In genomic region chr11:113363406-113363805, GRCh38 we compare ENCODE assay signal across 15 cellular contexts. TPM values are rescaled to one million over a fixed set of nuclear protein-coding genes. Genes with fewer than 3 reads are reported as not detected.
"Had no signal": no experiment of that assay in that cellular context is flagged by ENCODE, and none has a peak within 500 bp of the region (broad histone marks: within the 10 kb centered on the region; RNA-seq: fewer than 3 reads in every experiment).

No MANE protein-coding gene starts in this region.

- H3K4me1 ChIP-seq: suprapubic skin, upper lobe of right lung had no signal

- DNase-seq: activated CD4-positive, alpha-beta memory T cell treated with anti-CD3 and anti-CD28 coated beads for 36 hours; activated naive CD4-positive, alpha-beta T cell; left ventricle myocardium superior; posterior cingulate gyrus; right cardiac atrium; stimulated activated CD4-positive, alpha-beta T cell treated with anti-CD3 and anti-CD28 coated beads, Interleukin-1b, Interleukin-23, amount 100 ng/mL, for 48 hours; stimulated activated naive CD4-positive, alpha-beta T cell; T-helper 9 cell; upper lobe of right lung had no signal

- H3K4me3 Mint-ChIP-seq: activated CD4-positive, alpha-beta memory T cell treated with anti-CD3 and anti-CD28 coated beads for 36 hours; mesothelial cell of epicardium had no signal

- H3K9me3 ChIP-seq: neutrophil, suprapubic skin, upper lobe of right lung had no signal

- H3K4me2 ChIP-seq: hepatocyte had no signal

- ATAC-seq: left ventricle myocardium superior, right cardiac atrium had no signal

- H3K27ac Mint-ChIP-seq: activated CD4-positive, alpha-beta memory T cell treated with anti-CD3 and anti-CD28 coated beads for 36 hours; mesothelial cell of epicardium had no signal

- H3K4me3 ChIP-seq: hepatocyte, suprapubic skin, upper lobe of right lung had no signal

- H3K27me3 ChIP-seq: hepatocyte, suprapubic skin, upper lobe of right lung had no signal

- H3K27ac ChIP-seq: hepatocyte, neutrophil, suprapubic skin, upper lobe of right lung had no signal

- H3K36me3 ChIP-seq: neutrophil had no signal

- H3K27me3 Mint-ChIP-seq: activated CD4-positive, alpha-beta memory T cell treated with anti-CD3 and anti-CD28 coated beads for 36 hours had no signal

RNA-seq across cellular contexts. Expression of gene ANKK1, which starts 24.2 kb away (rescaled TPM):
- total RNA-seq: astrocyte, endothelial cell of umbilical vein, upper lobe of right lung had no signal
- polyA plus RNA-seq: endothelial cell of umbilical vein had no signal
